8 cellular contexts compared by ENCODE assay signal in genomic region chr10:79249156-79250121, GRCh38.
A peak's percentile ranks its signal among the peaks of the same experiment; 100 is the strongest.
DNase-seq lines count a peak whose midpoint lies in the region; ATAC-seq and TF ChIP-seq lines count a peak whose summit lies in the region.

No MANE protein-coding gene starts in this region.

- peak; percentile 46 for ATAC-seq in HG03103 (IDR thresholded peaks at IDR 0.05; ENCODE audit: low read depth, unreplicated experiment)

- WGBS in thyroid gland, 2 donors, result 90 to 91% methylated on average over 17 to 20 of the region's 20 CpGs

- H3K27me3 ChIP-seq in right atrium auricular region, result no peaks in the 10 kb centered on the region
- no peaks in the 10 kb centered on the region for H3K27me3 ChIP-seq in thyroid gland

- TF ChIP-seq CTCF in right atrium auricular region (IDR thresholded peaks at IDR 0.05) (no peak), thyroid gland (IDR thresholded peaks at IDR 0.05) (no peak)

- H3K9me3 ChIP-seq in right atrium auricular region (no peaks in the 10 kb centered on the region), thyroid gland (no peaks in the 10 kb centered on the region)

- H3K4me1 ChIP-seq in right atrium auricular region (peaks cover 0 to 84% of the 10 kb centered on the region in 2 donors), thyroid gland (peaks cover 54 to 80% of the 10 kb centered on the region in 2 donors)

- DNase-seq in right atrium auricular region (ENCODE audit: low spot score) (no peak), cardiac septum (ENCODE audit: low spot score) (no peak), thyroid gland (no peak), kidney tubule cell (ENCODE audit: low spot score) (no peak), NCI-H1436 (lab: John Stamatoyannopoulos, UW) (no peak), NCI-H146 (lab: John Stamatoyannopoulos, UW) (no peak)

- H3K36me3 ChIP-seq in right atrium auricular region (no peaks in the 10 kb centered on the region), thyroid gland (no peaks in the 10 kb centered on the region)

- TF ChIP-seq POLR2A in thyroid gland (IDR thresholded peaks at IDR 0.05), result no peak

- H3K27ac ChIP-seq in right atrium auricular region, result peak overlapping the region; percentile 11 to 83
- H3K27ac ChIP-seq in cingulate gyrus (ENCODE audit: low read depth, low read length), result peak overlapping the region; percentile 91
- H3K27ac ChIP-seq in thyroid gland, result peak overlapping the region in 2 of 3 donors; percentile 19 to 64

- H3K4me3 ChIP-seq in right atrium auricular region, result no peak overlapping the region
- H3K4me3 ChIP-seq in thyroid gland (replicated peaks in 1 of 3), result no peak overlapping the region

- intact Hi-C loops in cardiac septum (cut with DNase I) (no loop called here), thyroid gland (cut with DNase I) (no loop called here)
